25 cellular contexts compared by ENCODE assay signal in genomic region chr5:160318409-160318808, GRCh38. TPM values are rescaled to one million over a fixed set of nuclear protein-coding genes. Genes with fewer than 3 reads are reported as not detected.
DNase-seq lines count a peak whose midpoint lies in the region; ATAC-seq, FAIRE-seq and TF ChIP-seq lines count a peak whose summit lies in the region.
"Had no signal": no experiment of that assay in that cellular context is flagged by ENCODE, and none has a peak within 500 bp of the region (broad histone marks: within the 10 kb centered on the region; RNA-seq: fewer than 3 reads in every experiment).

No MANE protein-coding gene starts in this region.

- peaks cover 0 to 5% (median 0%) of the 10 kb centered on the region in 7 donors for H3K4me1 Mint-ChIP-seq in naive thymus-derived CD4-positive, alpha-beta T cell
- H3K4me1 Mint-ChIP-seq: CD4-positive, alpha-beta memory T cell had no signal

- peak; percentile 72 for DNase-seq in CD1c-positive myeloid dendritic cell (ENCODE audit: extremely low spot score)
- peak; percentile 75 for DNase-seq in MV-4-11 (lab: John Stamatoyannopoulos, UW)
- DNase-seq in Panc1 (ENCODE audit: low read depth, low spot score): no peak
- no peak for DNase-seq in naive thymus-derived CD4-positive, alpha-beta T cell
- no peak for DNase-seq in mesenteric fat pad (ENCODE audit: low spot score)
- DNase-seq in H54 (ENCODE audit: insufficient read length, low spot score): no peak
- DNase-seq in SW 1271 (lab: John Stamatoyannopoulos, UW): no peak
- DNase-seq: CD4-positive, alpha-beta memory T cell; DND-41; H7; IMR-90; NCI-H1092 treated with DMSO at 0.1 percent for 48 hours; NCI-H1436 treated with DMSO at 0.1 percent for 48 hours; NCI-H2029; NCI-H226; NCI-H524; NCI-H82; SHP77 treated with DMSO at 0.1 percent for 48 hours had no signal

- BruUV-seq in Panc1 (replicated peaks; lab: Mats Ljungman, UMichigan): no TSS peak

- H3K36me3 ChIP-seq in Panc1 (ENCODE audit: control insufficient read depth, insufficient read depth, low read length): no peaks in the 10 kb centered on the region
- H3K36me3 ChIP-seq in naive thymus-derived CD4-positive, alpha-beta T cell (ENCODE audit: control insufficient read depth in 2 of 3, insufficient read depth in 3 of 3, low read length in 3 of 3): no peaks in the 10 kb centered on the region

- H3K27ac ChIP-seq in Panc1 (ENCODE audit: low read length): peak overlapping the region; percentile 9; the same call in 1 of the 2 replicates
- no peak overlapping the region for H3K27ac ChIP-seq in naive thymus-derived CD4-positive, alpha-beta T cell (ENCODE audit: low read depth, low read length)
- H3K27ac ChIP-seq: RWPE1 had no signal

- TF ChIP-seq POLR2A in H54 (IDR thresholded peaks at IDR 0.05; ENCODE audit: low read depth, low read length): no peak

- H3K9me3 Mint-ChIP-seq in naive thymus-derived CD4-positive, alpha-beta T cell: no peaks in the 10 kb centered on the region
- H3K9me3 Mint-ChIP-seq: CD4-positive, alpha-beta memory T cell had no signal

- no peak for ATAC-seq in Panc1
- ATAC-seq in naive thymus-derived CD4-positive, alpha-beta T cell: peak; percentile 69
- ATAC-seq: A549, GM12878, SK-N-SH treated with all-trans-retinoic acid at 6 μM for 48 hours had no signal

- no peaks in the 10 kb centered on the region for H3K27me3 ChIP-seq in Panc1 (ENCODE audit: control insufficient read depth, insufficient read depth, low read length)
- no peaks in the 10 kb centered on the region for H3K27me3 ChIP-seq in naive thymus-derived CD4-positive, alpha-beta T cell (ENCODE audit: control insufficient read depth in 2 of 2, insufficient read depth in 2 of 2, low read length in 2 of 2)

- intact Hi-C loops in Panc1 (cut with micrococcal nuclease; ENCODE audit: unreplicated experiment): no loop called here
- intact Hi-C loops in naive thymus-derived CD4-positive, alpha-beta T cell (cut with micrococcal nuclease): no loop called here

- no peak overlapping the region for H3K4me3 Mint-ChIP-seq in naive thymus-derived CD4-positive, alpha-beta T cell
- H3K4me3 Mint-ChIP-seq: CD4-positive, alpha-beta memory T cell had no signal

- no peaks in the 10 kb centered on the region for H3K36me3 Mint-ChIP-seq in naive thymus-derived CD4-positive, alpha-beta T cell
- H3K36me3 Mint-ChIP-seq: CD4-positive, alpha-beta memory T cell had no signal

- no peaks in the 10 kb centered on the region for H3K9me3 ChIP-seq in Panc1 (ENCODE audit: control insufficient read depth, insufficient read depth, low read depth, low read length)
- no peaks in the 10 kb centered on the region for H3K9me3 ChIP-seq in naive thymus-derived CD4-positive, alpha-beta T cell (ENCODE audit: control insufficient read depth in 2 of 3, low read length in 3 of 3)
- H3K9me3 ChIP-seq: A549 had no signal

- in situ Hi-C loops in Panc1 (cut with HindIII; ENCODE audit: low pct_unique_long_range_greater_than_20kb, low sequenced_read_pairs): loop anchor here (10.0 kb wide), 1 partner anchor 94 kb away; the partner anchor contains the start of gene FABP6

- no peak for TF ChIP-seq CTCF in Panc1 (IDR thresholded peaks at IDR 0.05)

- peaks cover 36% of the 10 kb centered on the region for H3K4me1 ChIP-seq in Panc1 (ENCODE audit: control insufficient read depth, insufficient read depth, low read length)
- no peaks in the 10 kb centered on the region for H3K4me1 ChIP-seq in naive thymus-derived CD4-positive, alpha-beta T cell (ENCODE audit: control insufficient read depth in 2 of 2, insufficient read depth in 2 of 2, low read length in 2 of 2)

- no peak for FAIRE-seq in H54 (lab: Jason Lieb, UNC)
- FAIRE-seq: A549, GM12878, HTR-8/SVneo had no signal

- no peak overlapping the region for H3K27ac Mint-ChIP-seq in naive thymus-derived CD4-positive, alpha-beta T cell
- H3K27ac Mint-ChIP-seq: CD4-positive, alpha-beta memory T cell had no signal

- peaks cover 38 to 68% (median 39%) of the 10 kb centered on the region in 5 donors for H3K27me3 Mint-ChIP-seq in naive thymus-derived CD4-positive, alpha-beta T cell

- no peak overlapping the region for H3K4me3 ChIP-seq in Panc1 (ENCODE audit: low read depth in 2 of 2, low read length in 2 of 2)
- H3K4me3 ChIP-seq in naive thymus-derived CD4-positive, alpha-beta T cell (ENCODE audit: low read length): no peak overlapping the region
- H3K4me3 ChIP-seq: A549, GM12878, PC-9 had no signal

- POLR2A ChIA-PET in Panc1 (lab: Charles Lee): no interaction called here
- POLR2A ChIA-PET in naive thymus-derived CD4-positive, alpha-beta T cell (lab: Charles Lee): no interaction called here

- CTCF ChIA-PET in Panc1 (lab: Charles Lee): no interaction called here
- CTCF ChIA-PET in naive thymus-derived CD4-positive, alpha-beta T cell (lab: Charles Lee): no interaction called here

RNA-seq across cellular contexts. Expression of gene CCNJL, which starts 6.0 kb away (rescaled TPM):
- total RNA-seq in Panc1 (2021; ENCODE audit: unreplicated experiment): 35.0 TPM
- 65.1 TPM for polyA plus RNA-seq in Panc1 (2012; ENCODE audit: insufficient read length)
- 1 to 10 TPM in 1 of 5 experiments, under 1 TPM in 1, not detected in 3; 0.42 to 2.3 TPM for total RNA-seq in naive thymus-derived CD4-positive, alpha-beta T cell
- polyA plus RNA-seq in naive thymus-derived CD4-positive, alpha-beta T cell: not detected
- total RNA-seq in mesenteric fat pad: 0.80 TPM
- total RNA-seq: CD4-positive, alpha-beta memory T cell; T-helper 1 cell treated with Interleukin-12 subunit alpha and Interleukin-12 subunit beta and Interleukin-4 antibody, amounts not matched to agents 30 ng/mL and 1 ng/mL, for 36 hours had no signal
- polyA plus RNA-seq: CD4-positive, alpha-beta memory T cell had no signal

RNA-seq across cellular contexts. Expression of gene C1QTNF2, which starts 52.0 kb away (rescaled TPM):
- total RNA-seq in Panc1 (2021; ENCODE audit: unreplicated experiment): 0.44 TPM
- not detected for polyA plus RNA-seq in Panc1 (2012; ENCODE audit: insufficient read length)
- not detected for total RNA-seq in naive thymus-derived CD4-positive, alpha-beta T cell
- polyA plus RNA-seq in naive thymus-derived CD4-positive, alpha-beta T cell: not detected
- total RNA-seq in mesenteric fat pad: 0.64 TPM
- total RNA-seq: CD4-positive, alpha-beta memory T cell; GM12878; H7; T-helper 1 cell treated with Interleukin-12 subunit alpha and Interleukin-12 subunit beta and Interleukin-4 antibody, amounts not matched to agents 30 ng/mL and 1 ng/mL, for 36 hours had no signal
- polyA plus RNA-seq: CD4-positive, alpha-beta memory T cell; GM12878 had no signal

Comparison
In these comparisons a context has a peak if more than half of its experiments do, and no peak if none do; other contexts are left out.
1. DNase-seq: peak in CD1c-positive myeloid dendritic cell (single experiment) and MV-4-11 (single experiment); none in Panc1 (single experiment), naive thymus-derived CD4-positive, alpha-beta T cell (0 of 9), mesenteric fat pad (single experiment), H54 (single experiment) and SW 1271 (0 of 2).
2. RNA of gene CCNJL, which starts 6.0 kb away (total RNA-seq): 35.0 TPM in Panc1 (single experiment); 0.80 TPM in mesenteric fat pad (single experiment) and 0.42 to 2.3 TPM in naive thymus-derived CD4-positive, alpha-beta T cell; every median in the first group is over 10 times any median in the second.